20 cellular contexts compared by ENCODE assay signal in the genomic region with DNA sequence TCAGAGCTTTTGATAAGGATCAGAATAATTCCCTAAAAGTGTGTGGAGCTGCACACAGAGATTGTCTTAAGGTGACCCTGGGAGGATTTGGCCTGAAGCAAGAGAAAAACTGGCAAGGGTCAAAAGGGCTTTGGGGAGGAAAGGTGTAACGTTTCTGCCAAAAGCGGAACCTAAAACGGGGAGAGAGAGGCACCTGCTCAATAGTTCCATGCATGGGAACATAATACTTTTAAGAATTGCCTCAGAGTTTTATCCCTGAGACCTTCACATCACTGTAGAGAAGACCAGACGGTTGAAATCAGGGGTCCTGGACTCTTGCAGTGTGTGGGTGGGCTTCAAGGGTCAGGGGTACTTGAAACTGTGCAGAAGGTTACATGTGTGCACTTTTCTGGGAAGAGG. TPM values are rescaled to one million over a fixed set of nuclear protein-coding genes. Genes with fewer than 3 reads are reported as not detected.
DNase-seq lines count a peak whose midpoint lies in the region; ATAC-seq and TF ChIP-seq lines count a peak whose summit lies in the region.
"Had no signal": no experiment of that assay in that cellular context is flagged by ENCODE, and none has a peak within 500 bp of the region (broad histone marks: within the 10 kb centered on the region; RNA-seq: fewer than 3 reads in every experiment).

No MANE protein-coding gene starts in this region.

- no peaks in the 10 kb centered on the region for H3K27me3 Mint-ChIP-seq in activated CD4-positive, alpha-beta T cell treated with anti-CD3 and anti-CD28 coated beads, Interleukin-2, amount 10 ng/mL, durations not matched to agents 24 days and 14 days

- H3K9me3 ChIP-seq in KOPT-K1 (ENCODE audit: insufficient read depth, low read length, poor library complexity, severe bottlenecking) (peaks cover 12% of the 10 kb centered on the region), body of pancreas (no peaks in the 10 kb centered on the region), gastrocnemius medialis (peaks cover 0 to 8% (median 0%) of the 10 kb centered on the region in 3 donors)
- H3K9me3 ChIP-seq: BE2C, prostate gland had no signal

- TF ChIP-seq CTCF in body of pancreas (IDR thresholded peaks at IDR 0.05) (no peak), gastrocnemius medialis (IDR thresholded peaks at IDR 0.05 in 4 of 5, conservative IDR thresholded peaks at IDR 0.05 in 1 of 5) (no peak)

- TF ChIP-seq POLR2A in body of pancreas (IDR thresholded peaks at IDR 0.05) (no peak), gastrocnemius medialis (IDR thresholded peaks at IDR 0.05) (no peak)

- H3K4me1 Mint-ChIP-seq in activated CD4-positive, alpha-beta T cell treated with anti-CD3 and anti-CD28 coated beads, Interleukin-2, amount 10 ng/mL, durations not matched to agents 24 days and 14 days, result peaks cover 52% of the 10 kb centered on the region

- in situ Hi-C loops in gastrocnemius medialis (cut with MboI; ENCODE audit: low sequenced_read_pairs in 4 of 4), result loop anchor here in 1 of 4 donors (10.0 kb wide), 1 partner anchor 68 kb away; no protein-coding TSS in a partner anchor

- H3K4me1 ChIP-seq in body of pancreas (peaks cover 53% of the 10 kb centered on the region), gastrocnemius medialis (peaks cover 48 to 52% of the 10 kb centered on the region in 2 donors)
- H3K4me1 ChIP-seq: BE2C had no signal

- no peak for DNase-seq in activated CD4-positive, alpha-beta T cell treated with anti-CD3 and anti-CD28 coated beads, Interleukin-2, amount 10 ng/mL, durations not matched to agents 24 days and 14 days
- no peak for DNase-seq in activated CD4-positive, alpha-beta T cell treated with anti-CD3 and anti-CD28 coated beads, Interleukin-2, amount 50 U/mL, for 4 hours
- DNase-seq in body of pancreas (no peak), gastrocnemius medialis (peak in 1 of 2 donors; percentile 60), C1 segment of cervical spinal cord (lab: John Stamatoyannopoulos, UW) (no peak), superior temporal gyrus (ENCODE audit: extremely low spot score) (no peak)
- no peak for DNase-seq in central memory CD4-positive, alpha-beta T cell
- DNase-seq: activated naive CD4-positive, alpha-beta T cell treated with Interleukin-2 at 50 U/mL for 16 hours; amniotic stem cell; BE2C; KG1; NCI-H1092; NCI-H187; upper lobe of right lung; WERI-Rb-1 had no signal

- WGBS in body of pancreas, 2 donors, result 66 to 71% methylated on average over 4 of the region's 4 CpGs

- H3K27ac Mint-ChIP-seq in activated CD4-positive, alpha-beta T cell treated with anti-CD3 and anti-CD28 coated beads, Interleukin-2, amount 10 ng/mL, durations not matched to agents 24 days and 14 days, result peak overlapping the region; percentile 31

- H3K36me3 Mint-ChIP-seq in activated CD4-positive, alpha-beta T cell treated with anti-CD3 and anti-CD28 coated beads, Interleukin-2, amount 10 ng/mL, durations not matched to agents 24 days and 14 days (ENCODE audit: low read depth), result peaks cover 37% of the 10 kb centered on the region

- H3K36me3 ChIP-seq in KOPT-K1 (ENCODE audit: insufficient read depth, low read length) (peaks cover 9% of the 10 kb centered on the region; the same call in 1 of the 2 replicates), body of pancreas (replicated peaks in 1 of 2; ENCODE audit: insufficient read depth in 1 of 2, low read depth in 2 of 2) (no peaks in the 10 kb centered on the region), gastrocnemius medialis (no peaks in the 10 kb centered on the region)
- H3K36me3 ChIP-seq: BE2C, HAP-1, prostate gland, upper lobe of right lung, WERI-Rb-1 had no signal

- H3K27ac ChIP-seq in KOPT-K1 (ENCODE audit: low read depth, low read length, poor library complexity, severe bottlenecking), result peak overlapping the region; percentile 9
- H3K27ac ChIP-seq in body of pancreas, result peak overlapping the region in 3 of 4 donors; percentile 32 to 95 (median 92)
- H3K27ac ChIP-seq in gastrocnemius medialis, result peak overlapping the region; percentile 78 to 87 (median 82)
- H3K27ac ChIP-seq: A549, SJSA1, upper lobe of right lung, WERI-Rb-1 had no signal

- H3K4me3 ChIP-seq in body of pancreas, result no peak overlapping the region
- no peak overlapping the region for H3K4me3 ChIP-seq in gastrocnemius medialis
- H3K4me3 ChIP-seq: A549, HAP-1, prostate gland, SJSA1, upper lobe of right lung had no signal

- H3K27me3 ChIP-seq in body of pancreas (no peaks in the 10 kb centered on the region), gastrocnemius medialis (no peaks in the 10 kb centered on the region)
- H3K27me3 ChIP-seq: BE2C, SJSA1, upper lobe of right lung had no signal

- no peak for ATAC-seq in body of pancreas
- peak; percentile 65 to 84 for ATAC-seq in gastrocnemius medialis
- ATAC-seq: A549, upper lobe of right lung had no signal

- intact Hi-C loops in activated CD4-positive, alpha-beta T cell treated with anti-CD3 and anti-CD28 coated beads, Interleukin-2, amount 10 ng/mL, durations not matched to agents 24 days and 14 days (cut with micrococcal nuclease), result loop anchor here (5.0 kb wide), 1 partner anchor 80 kb away; no protein-coding TSS in a partner anchor
- intact Hi-C loops in body of pancreas (cut with DNase I), result loop anchor here (5.0 kb wide), 1 partner anchor 70 kb away; no protein-coding TSS in a partner anchor
- intact Hi-C loops in gastrocnemius medialis (cut with DNase I; ENCODE audit: low total_unique reads), result loop anchor here (10.0 kb wide), 1 partner anchor 1092 kb away; a partner anchor contains a TSS

- H3K9me3 Mint-ChIP-seq in activated CD4-positive, alpha-beta T cell treated with anti-CD3 and anti-CD28 coated beads, Interleukin-2, amount 10 ng/mL, durations not matched to agents 24 days and 14 days, result peaks cover 6% of the 10 kb centered on the region

- no peak overlapping the region for H3K4me3 Mint-ChIP-seq in activated CD4-positive, alpha-beta T cell treated with anti-CD3 and anti-CD28 coated beads, Interleukin-2, amount 10 ng/mL, durations not matched to agents 24 days and 14 days

RNA-seq across cellular contexts. Expression of a gene that starts 6.0 kb away (rescaled TPM):
- total RNA-seq in activated CD4-positive, alpha-beta T cell treated with anti-CD3 and anti-CD28 coated beads, Interleukin-2, amount 10 ng/mL, durations not matched to agents 24 days and 14 days, result 28.3 and 29.3 TPM in 2 replicates
- total RNA-seq in body of pancreas (10 to 100 TPM; 18.1 to 34.5 TPM), gastrocnemius medialis (1 to 10 TPM; 2.6 to 5.4 (median 3.2) TPM)

Comparison
In these comparisons a context has a peak if more than half of its experiments do, and no peak if none do; other contexts are left out.
1. H3K27ac ChIP-seq: peak in every context shown above with its lines; median percentile 92 in body of pancreas; 82 in gastrocnemius medialis; 9 in KOPT-K1.